In the genomic region with DNA sequence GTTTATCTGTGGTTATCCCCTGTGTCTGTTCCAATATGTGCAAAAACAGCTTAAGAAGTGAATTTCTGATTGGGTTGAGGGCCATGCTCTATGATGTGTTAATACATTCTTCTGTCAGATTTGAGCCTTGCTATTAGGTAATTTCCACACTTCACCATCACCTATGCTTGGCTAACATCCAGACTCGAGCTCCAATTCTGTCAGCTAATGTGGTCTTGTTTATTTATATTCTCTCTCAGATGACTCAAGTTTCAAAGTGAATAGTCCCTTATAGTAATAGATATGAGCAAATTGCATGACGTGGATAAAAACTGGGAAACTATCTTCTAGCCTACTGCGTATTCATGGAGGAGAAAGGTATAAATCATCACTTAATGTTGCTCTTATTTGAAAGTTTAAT, we compare ENCODE assay signal across 15 cellular contexts.
A peak's percentile ranks its signal among the peaks of the same experiment; 100 is the strongest.
DNase-seq lines count a peak whose midpoint lies in the region; ATAC-seq and TF ChIP-seq lines count a peak whose summit lies in the region.
"Had no signal": no experiment of that assay in that cellular context is flagged by ENCODE, and none has a peak within 500 bp of the region (broad histone marks: within the 10 kb centered on the region; RNA-seq: fewer than 3 reads in every experiment).

No MANE protein-coding gene starts in this region.

- TF ChIP-seq CTCF in epithelial cell of esophagus (IDR thresholded peaks at IDR 0.05; ENCODE audit: insufficient read depth, low read depth, low read length, missing control alignments), result no peak
- no peak for TF ChIP-seq CTCF in testis (IDR thresholded peaks at IDR 0.05)

- intact Hi-C loops in naive thymus-derived CD4-positive, alpha-beta T cell (cut with micrococcal nuclease), result no loop called here
- intact Hi-C loops in testis (cut with DNase I; ENCODE audit: low total_unique reads), result no loop called here

- POLR2A ChIA-PET in naive thymus-derived CD4-positive, alpha-beta T cell (lab: Charles Lee), result no interaction called here

- H3K4me3 ChIP-seq in epithelial cell of esophagus (ENCODE audit: low read length) (no peak overlapping the region), testis (no peak overlapping the region), HAP-1 (no peak overlapping the region)
- H3K4me3 ChIP-seq in naive thymus-derived CD4-positive, alpha-beta T cell (ENCODE audit: low read length), result no peak overlapping the region
- H3K4me3 ChIP-seq: lung had no signal

- no peaks in the 10 kb centered on the region for H3K36me3 ChIP-seq in naive thymus-derived CD4-positive, alpha-beta T cell (ENCODE audit: control insufficient read depth in 2 of 3, insufficient read depth in 3 of 3, low read length in 3 of 3)
- no peaks in the 10 kb centered on the region for H3K36me3 ChIP-seq in testis (ENCODE audit: low read depth, missing control alignments)
- H3K36me3 ChIP-seq in HAP-1 (replicated peaks), result no peaks in the 10 kb centered on the region

- H3K9me3 ChIP-seq in naive thymus-derived CD4-positive, alpha-beta T cell (ENCODE audit: control insufficient read depth in 2 of 3, low read length in 3 of 3), result no peaks in the 10 kb centered on the region
- no peaks in the 10 kb centered on the region for H3K9me3 ChIP-seq in testis
- no peaks in the 10 kb centered on the region for H3K9me3 ChIP-seq in HAP-1

- no peak overlapping the region for H3K27ac ChIP-seq in naive thymus-derived CD4-positive, alpha-beta T cell (ENCODE audit: low read depth, low read length)
- no peak overlapping the region for H3K27ac ChIP-seq in testis

- no peak for TF ChIP-seq POLR2A in testis (IDR thresholded peaks at IDR 0.05)

- 37 to 41% methylated on average over 3 of the region's 3 CpGs for WGBS in testis, 2 donors

- DNase-seq in ELR (ENCODE audit: low read depth) (peak; percentile 67), NCI-H226 (peak; percentile 91), epithelial cell of esophagus (ENCODE audit: low read depth) (peak; percentile 91), testis (no peak), HAP-1 (ENCODE audit: low spot score in 2 of 2) (no peak), anterior cingulate cortex (lab: John Stamatoyannopoulos, UW) (no peak)
- DNase-seq in naive thymus-derived CD4-positive, alpha-beta T cell, result no peak
- DNase-seq: AML-193; caudate nucleus; NCI-H526; RPMI8226; stimulated activated naive CD8-positive, alpha-beta T cell treated with anti-CD3 and anti-CD28 coated beads, Interleukin-15, amount 100 ng/mL, for 72 hours had no signal

- H3K4me3 Mint-ChIP-seq in naive thymus-derived CD4-positive, alpha-beta T cell, result no peak overlapping the region
- H3K4me3 Mint-ChIP-seq: stimulated activated naive CD8-positive, alpha-beta T cell treated with anti-CD3 and anti-CD28 coated beads, Interleukin-15, amount 100 ng/mL, for 72 hours; T-helper 2 cell treated with Interferon-gamma antibody and Interleukin-4, amounts not matched to agents 5 μg/mL and 100 μg/mL, for 36 hours had no signal

- CTCF ChIA-PET in naive thymus-derived CD4-positive, alpha-beta T cell (lab: Charles Lee), result no interaction called here

- no peaks in the 10 kb centered on the region for H3K27me3 ChIP-seq in naive thymus-derived CD4-positive, alpha-beta T cell (ENCODE audit: control insufficient read depth in 2 of 2, insufficient read depth in 2 of 2, low read length in 2 of 2)
- H3K27me3 ChIP-seq in testis (no peaks in the 10 kb centered on the region), HAP-1 (ENCODE audit: low read depth) (no peaks in the 10 kb centered on the region)

- H3K27ac Mint-ChIP-seq in naive thymus-derived CD4-positive, alpha-beta T cell, result no peak overlapping the region
- H3K27ac Mint-ChIP-seq: T-helper 2 cell treated with Interferon-gamma antibody and Interleukin-4, amounts not matched to agents 5 μg/mL and 100 μg/mL, for 36 hours had no signal

- ATAC-seq in HG03439 (IDR thresholded peaks at IDR 0.05; ENCODE audit: unreplicated experiment), result peak; percentile 59
- no peak for ATAC-seq in naive thymus-derived CD4-positive, alpha-beta T cell
- ATAC-seq: stimulated activated naive CD8-positive, alpha-beta T cell treated with anti-CD3 and anti-CD28 coated beads, Interleukin-15, amount 100 ng/mL, for 72 hours had no signal

- H3K4me1 Mint-ChIP-seq in naive thymus-derived CD4-positive, alpha-beta T cell, result no peaks in the 10 kb centered on the region
- H3K4me1 Mint-ChIP-seq: stimulated activated naive CD8-positive, alpha-beta T cell treated with anti-CD3 and anti-CD28 coated beads, Interleukin-15, amount 100 ng/mL, for 72 hours had no signal

- no peaks in the 10 kb centered on the region for H3K36me3 Mint-ChIP-seq in naive thymus-derived CD4-positive, alpha-beta T cell

- H3K27me3 Mint-ChIP-seq in naive thymus-derived CD4-positive, alpha-beta T cell, result peaks cover 5 to 34% (median 23%) of the 10 kb centered on the region in 5 donors

- H3K4me1 ChIP-seq in naive thymus-derived CD4-positive, alpha-beta T cell (ENCODE audit: control insufficient read depth in 2 of 2, insufficient read depth in 2 of 2, low read length in 2 of 2), result no peaks in the 10 kb centered on the region
- H3K4me1 ChIP-seq in testis, result no peaks in the 10 kb centered on the region
- H3K4me1 ChIP-seq in HAP-1, result no peaks in the 10 kb centered on the region

- peaks cover 0 to 7% (median 0%) of the 10 kb centered on the region in 11 donors for H3K9me3 Mint-ChIP-seq in naive thymus-derived CD4-positive, alpha-beta T cell
- H3K9me3 Mint-ChIP-seq: stimulated activated naive CD8-positive, alpha-beta T cell treated with anti-CD3 and anti-CD28 coated beads, Interleukin-15, amount 100 ng/mL, for 72 hours; T-helper 2 cell treated with Interferon-gamma antibody and Interleukin-4, amounts not matched to agents 5 μg/mL and 100 μg/mL, for 36 hours had no signal

- in situ Hi-C loops in HAP-1 (cut with MboI; ENCODE audit: low sequenced_read_pairs), result no loop called here

Comparison
In these comparisons a context has a peak if more than half of its experiments do, and no peak if none do; other contexts are left out.
1. DNase-seq: peak in ELR (single experiment), NCI-H226 (single experiment) and epithelial cell of esophagus (single experiment); none in naive thymus-derived CD4-positive, alpha-beta T cell (0 of 9), testis (single experiment), HAP-1 (0 of 2) and anterior cingulate cortex (0 of 58).